Comparison of ENCODE assay signal across 8 cellular contexts in the genomic region with DNA sequence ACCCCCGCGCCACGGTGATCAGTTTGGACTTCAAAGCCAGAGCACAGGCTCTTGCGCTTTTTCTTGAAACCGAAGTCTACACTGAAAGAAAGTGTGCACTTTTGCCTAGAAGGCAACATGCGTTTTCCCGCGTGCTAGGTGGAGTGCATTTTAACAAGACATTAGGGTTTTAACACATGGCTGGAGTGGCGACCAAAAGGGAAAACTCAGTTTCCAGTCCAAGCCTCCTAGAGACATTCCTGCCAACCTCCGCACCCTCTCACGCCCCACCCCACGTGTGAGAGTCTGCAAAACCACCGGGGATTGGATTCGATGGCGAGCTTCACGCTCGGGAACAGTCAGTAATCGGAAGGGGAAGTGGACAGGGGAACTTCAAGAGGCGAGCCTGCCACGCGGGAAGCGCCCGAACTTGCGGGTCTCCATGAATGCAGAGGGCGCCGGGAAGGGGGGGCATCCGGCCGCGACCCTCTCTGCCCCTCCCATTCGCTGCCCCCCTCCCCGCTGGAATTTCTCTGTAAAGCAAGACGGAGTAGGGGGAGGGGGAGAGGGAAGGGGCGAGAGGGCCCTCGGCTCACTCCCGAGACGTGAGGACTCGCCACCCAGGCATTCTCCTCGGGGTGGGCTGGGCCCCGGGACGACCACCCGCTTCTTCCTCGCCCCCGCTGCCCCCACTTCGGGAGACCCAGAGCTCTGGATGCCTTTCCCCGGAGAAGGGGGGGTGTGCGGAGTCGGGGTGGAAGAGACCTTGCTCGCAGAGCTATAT. TPM values are rescaled to one million over a fixed set of nuclear protein-coding genes. Genes with fewer than 3 reads are reported as not detected.
DNase-seq lines count a peak whose midpoint lies in the region; ATAC-seq and TF ChIP-seq lines count a peak whose summit lies in the region.

No MANE protein-coding gene starts in this region.

- no peaks in the 10 kb centered on the region for H3K9me3 ChIP-seq in cardiac muscle cell (ENCODE audit: low read depth)

- TF ChIP-seq CTCF in cardiac muscle cell (IDR thresholded peaks at IDR 0.05; ENCODE audit: low read depth, low read length), result no peak

- peak overlapping the region; percentile 62 for H3K4me3 ChIP-seq in cardiac muscle cell

- intact Hi-C loops in posterior vena cava (cut with DNase I), result loop anchor here (5.0 to 10.0 kb wide), 4 partner anchors 166 to 266 kb away; no protein-coding TSS in a partner anchor

- no peak for ATAC-seq in GM21526 (IDR thresholded peaks at IDR 0.05; ENCODE audit: low FRiP score, unreplicated experiment)

- peaks cover 25% of the 10 kb centered on the region for H3K27me3 ChIP-seq in cardiac muscle cell

- peaks cover 5% of the 10 kb centered on the region for H3K4me1 ChIP-seq in cardiac muscle cell (ENCODE audit: low read depth)

- no peak overlapping the region for H3K27ac ChIP-seq in cardiac muscle cell

- no peaks in the 10 kb centered on the region for H3K36me3 ChIP-seq in cardiac muscle cell

- DNase-seq in CD1c-positive myeloid dendritic cell (ENCODE audit: extremely low spot score) (peak; percentile 80), Kasumi-1 (lab: John Stamatoyannopoulos, UW) (peak; percentile 27 to 43), activated gamma-delta T cell treated with Interleukin-2 at 50 U/mL for 16 hours (peak; percentile 31), cardiac muscle cell (ENCODE audit: low read depth in 1 of 2, low spot score in 1 of 2) (peak in 1 of 2 donors; percentile 49), posterior vena cava (ENCODE audit: low spot score) (peak; percentile 89), occipital lobe (lab: John Stamatoyannopoulos, UW) (no peak), HPDE6-E6E7 (ENCODE audit: extremely low spot score) (no peak)

RNA-seq across cellular contexts. Expression of a gene that starts 2.7 kb away (rescaled TPM):
- total RNA-seq in cardiac muscle cell (89.9 and 110 TPM in 2 replicates), posterior vena cava (100 to 1,000 TPM; 101 to 129 TPM), occipital lobe (300 TPM)
- 91.5 and 94.4 TPM in 2 replicates for polyA plus RNA-seq in cardiac muscle cell

RNA-seq across cellular contexts. Expression of a gene that starts 50.2 kb away (rescaled TPM):
- total RNA-seq in cardiac muscle cell (2.7 and 3.2 TPM in 2 replicates), posterior vena cava (10 to 100 TPM; 10.3 to 12.1 TPM), occipital lobe (4.7 TPM)
- polyA plus RNA-seq in cardiac muscle cell, result 8.5 and 16.4 TPM in 2 replicates

Comparison
In these comparisons a context has a peak if more than half of its experiments do, and no peak if none do; other contexts are left out.
1. DNase-seq: peak in CD1c-positive myeloid dendritic cell (single experiment), Kasumi-1 (2 of 2), activated gamma-delta T cell treated with Interleukin-2 at 50 U/mL for 16 hours (single experiment) and posterior vena cava (single experiment); none in occipital lobe (single experiment) and HPDE6-E6E7 (single experiment).